13 cellular contexts compared by ENCODE assay signal in genomic region chr1:93595266-93595665, GRCh38.
DNase-seq lines count a peak whose midpoint lies in the region; ATAC-seq, FAIRE-seq and TF ChIP-seq lines count a peak whose summit lies in the region.
"Had no signal": no experiment of that assay in that cellular context is flagged by ENCODE, and none has a peak within 500 bp of the region (broad histone marks: within the 10 kb centered on the region; RNA-seq: fewer than 3 reads in every experiment).

No MANE protein-coding gene starts in this region.

- 86% methylated on average over 2 of the region's 2 CpGs for WGBS in SK-N-SH (ENCODE audit: low lambda C conversion rate)
- WGBS in small intestine, 3 donors, result 73 to 79% (median 78%) methylated on average over 2 of the region's 2 CpGs

- no peak overlapping the region for H3K4me3 Mint-ChIP-seq in neural progenitor cell
- no peak overlapping the region for H3K4me3 Mint-ChIP-seq in CD8-positive, alpha-beta memory T cell

- H3K36me3 ChIP-seq in SK-N-SH (replicated peaks in 1 of 2; ENCODE audit: control insufficient read depth in 1 of 2, insufficient read depth in 2 of 2, low read length in 1 of 2) (peaks cover 15 to 16% of the 10 kb centered on the region in 2 experiments), neural progenitor cell (no peaks in the 10 kb centered on the region), small intestine (ENCODE audit: control insufficient read depth in 2 of 2, insufficient read depth in 2 of 2, low read length in 2 of 2) (no peaks in the 10 kb centered on the region)
- no peaks in the 10 kb centered on the region for H3K36me3 ChIP-seq in CD8-positive, alpha-beta memory T cell (ENCODE audit: insufficient read depth, low read length)
- H3K36me3 ChIP-seq: BE2C, Peyer's patch had no signal

- H3F3A ChIP-seq in SK-N-SH (replicated peaks; ENCODE audit: insufficient read depth) (peaks cover 11% of the 10 kb centered on the region), neural progenitor cell (ENCODE audit: low read depth) (no peaks in the 10 kb centered on the region)

- TF ChIP-seq CTCF in SK-N-SH (IDR thresholded peaks at IDR 0.05) (no peak), neural progenitor cell (IDR thresholded peaks at IDR 0.05) (no peak)

- H3K79me2 ChIP-seq in SK-N-SH (ENCODE audit: insufficient read depth) (peaks cover 100% of the 10 kb centered on the region), neural progenitor cell (ENCODE audit: low read depth) (no peaks in the 10 kb centered on the region)

- peak; percentile 65 for DNase-seq in EH (ENCODE audit: low read depth)
- no peak for DNase-seq in SK-N-SH
- peak; percentile 71 for DNase-seq in fibroblast of gingiva (ENCODE audit: low read depth)
- no peak for DNase-seq in neural progenitor cell (ENCODE audit: low spot score)
- DNase-seq in substantia nigra (lab: John Stamatoyannopoulos, UW), result no peak
- no peak for DNase-seq in small intestine
- no peak for DNase-seq in CD8-positive, alpha-beta memory T cell
- DNase-seq: activated naive CD4-positive, alpha-beta T cell treated with anti-CD3 and anti-CD28 coated beads, Interleukin-2, amount 50 U/mL, for 16 hours; BE2C; NCI-H226; Peyer's patch had no signal

- H3K4me1 ChIP-seq in SK-N-SH (ENCODE audit: control insufficient read depth in 1 of 2, insufficient read depth in 2 of 2, low read depth in 1 of 2, low read length in 1 of 2) (peaks cover 25 to 84% of the 10 kb centered on the region in 2 experiments), neural progenitor cell (peaks cover 15% of the 10 kb centered on the region), small intestine (ENCODE audit: control insufficient read depth in 2 of 2, insufficient read depth in 1 of 2, low read depth in 1 of 2, low read length in 1 of 2) (peaks cover 0 to 18% of the 10 kb centered on the region in 2 donors)
- peaks cover 8% of the 10 kb centered on the region for H3K4me1 ChIP-seq in CD8-positive, alpha-beta memory T cell (ENCODE audit: insufficient read depth, low read length)

- ATAC-seq in HG02970 (IDR thresholded peaks at IDR 0.05; ENCODE audit: low FRiP score, unreplicated experiment), result no peak

- H3K27ac ChIP-seq in SK-N-SH (ENCODE audit: low read depth in 2 of 2, low read length in 1 of 2), result peak overlapping the region; percentile 5 to 66
- H3K27ac ChIP-seq in neural progenitor cell, result no peak overlapping the region
- H3K27ac ChIP-seq in substantia nigra (ENCODE audit: low read depth, low read length, poor library complexity, severe bottlenecking), result no peak overlapping the region
- no peak overlapping the region for H3K27ac ChIP-seq in small intestine (ENCODE audit: low read depth in 1 of 2, low read length in 1 of 2)
- no peak overlapping the region for H3K27ac ChIP-seq in CD8-positive, alpha-beta memory T cell (ENCODE audit: low read depth, low read length)
- H3K27ac ChIP-seq: Peyer's patch had no signal

- TF ChIP-seq RAD21 in SK-N-SH (IDR thresholded peaks at IDR 0.05; ENCODE audit: low read length), result no peak

- TF ChIP-seq EP300 in SK-N-SH (IDR thresholded peaks at IDR 0.05; ENCODE audit: borderline replicate concordance in 1 of 2, low read depth in 1 of 2, low read length in 1 of 2), result no peak

- H3K9me2 ChIP-seq in SK-N-SH, result no peaks in the 10 kb centered on the region

- no peaks in the 10 kb centered on the region for H3K9me3 Mint-ChIP-seq in neural progenitor cell
- H3K9me3 Mint-ChIP-seq in CD8-positive, alpha-beta memory T cell, result no peaks in the 10 kb centered on the region

- H2AFZ ChIP-seq in SK-N-SH (ENCODE audit: low read depth) (no peak overlapping the region), neural progenitor cell (replicated peaks) (no peak overlapping the region)

- POLR2A ChIA-PET in SK-N-SH (lab: Yijun Ruan, JAX), result no interaction called here
- POLR2A ChIA-PET in CD8-positive, alpha-beta memory T cell (lab: Charles Lee), result no interaction called here

- H4K20me1 ChIP-seq in SK-N-SH (ENCODE audit: insufficient read depth) (peaks cover 97% of the 10 kb centered on the region), neural progenitor cell (ENCODE audit: low read depth) (peaks cover 6% of the 10 kb centered on the region)

- H3K27ac Mint-ChIP-seq in neural progenitor cell, result peak overlapping the region; percentile 12
- H3K27ac Mint-ChIP-seq in CD8-positive, alpha-beta memory T cell, result no peak overlapping the region

- H3K9ac ChIP-seq in SK-N-SH (no peak overlapping the region; the same call in 1 of the 2 replicates), neural progenitor cell (no peak overlapping the region)

- H3K9me3 ChIP-seq in SK-N-SH, result no peaks in the 10 kb centered on the region
- no peaks in the 10 kb centered on the region for H3K9me3 ChIP-seq in neural progenitor cell (ENCODE audit: low read depth)
- H3K9me3 ChIP-seq in small intestine (ENCODE audit: control insufficient read depth, low read depth), result no peaks in the 10 kb centered on the region
- no peaks in the 10 kb centered on the region for H3K9me3 ChIP-seq in CD8-positive, alpha-beta memory T cell (ENCODE audit: low read length)
- H3K9me3 ChIP-seq: BE2C, Peyer's patch had no signal

- no peak overlapping the region; the same call in 1 of the 2 replicates for H3K4me2 ChIP-seq in SK-N-SH
- no peak overlapping the region for H3K4me2 ChIP-seq in neural progenitor cell

- H3K36me3 Mint-ChIP-seq in neural progenitor cell, result peaks cover 5% of the 10 kb centered on the region
- H3K36me3 Mint-ChIP-seq in CD8-positive, alpha-beta memory T cell, result no peaks in the 10 kb centered on the region

- H3K27me3 ChIP-seq in SK-N-SH (ENCODE audit: insufficient read depth), result no peaks in the 10 kb centered on the region
- no peaks in the 10 kb centered on the region for H3K27me3 ChIP-seq in neural progenitor cell
- H3K27me3 ChIP-seq in small intestine (ENCODE audit: control insufficient read depth in 2 of 2, insufficient read depth in 2 of 2, low read length in 2 of 2), result no peaks in the 10 kb centered on the region
- H3K27me3 ChIP-seq in CD8-positive, alpha-beta memory T cell (ENCODE audit: insufficient read depth, low read length, poor library complexity, severe bottlenecking), result no peaks in the 10 kb centered on the region
- H3K27me3 ChIP-seq: BE2C, Peyer's patch had no signal

- peaks cover 30% of the 10 kb centered on the region for H3K4me1 Mint-ChIP-seq in neural progenitor cell
- peaks cover 13 to 19% (median 18%) of the 10 kb centered on the region in 3 donors for H3K4me1 Mint-ChIP-seq in CD8-positive, alpha-beta memory T cell

- CTCF ChIA-PET in SK-N-SH (lab: Yijun Ruan, JAX), result interaction anchor here (1.0 kb wide), 2 partner anchors 13 to 30 kb away, joined by 3 read pairs; no protein-coding TSS in a partner anchor
- CTCF ChIA-PET in CD8-positive, alpha-beta memory T cell (lab: Charles Lee), result no interaction called here

- FAIRE-seq in small intestine (lab: Jason Lieb, UNC), result no peak
- FAIRE-seq: frontal cortex had no signal

- H3K4me3 ChIP-seq in SK-N-SH (ENCODE audit: low read depth in 2 of 2, low read length in 1 of 2) (no peak overlapping the region), neural progenitor cell (no peak overlapping the region), small intestine (ENCODE audit: low read depth in 1 of 2, low read length in 2 of 2) (no peak overlapping the region)
- no peak overlapping the region for H3K4me3 ChIP-seq in CD8-positive, alpha-beta memory T cell (ENCODE audit: low read length)
- H3K4me3 ChIP-seq: Peyer's patch had no signal

- H3K27me3 Mint-ChIP-seq in neural progenitor cell (ENCODE audit: insufficient read depth, low read depth), result peaks cover 4% of the 10 kb centered on the region
- H3K27me3 Mint-ChIP-seq in CD8-positive, alpha-beta memory T cell, result peaks cover 0 to 2% of the 10 kb centered on the region in 2 donors

TF ChIP-seq in SK-N-SH, 30 proteins besides CTCF, POLR2A, EP300 and RAD21 (continues in another document):
- TF ChIP-seq, protein P1, sequence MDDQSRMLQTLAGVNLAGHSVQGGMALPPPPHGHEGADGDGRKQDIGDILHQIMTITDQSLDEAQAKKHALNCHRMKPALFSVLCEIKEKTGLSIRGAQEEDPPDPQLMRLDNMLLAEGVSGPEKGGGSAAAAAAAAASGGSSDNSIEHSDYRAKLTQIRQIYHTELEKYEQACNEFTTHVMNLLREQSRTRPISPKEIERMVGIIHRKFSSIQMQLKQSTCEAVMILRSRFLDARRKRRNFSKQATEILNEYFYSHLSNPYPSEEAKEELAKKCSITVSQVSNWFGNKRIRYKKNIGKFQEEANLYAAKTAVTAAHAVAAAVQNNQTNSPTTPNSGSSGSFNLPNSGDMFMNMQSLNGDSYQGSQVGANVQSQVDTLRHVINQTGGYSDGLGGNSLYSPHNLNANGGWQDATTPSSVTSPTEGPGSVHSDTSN (IDR thresholded peaks at IDR 0.05), result no peak
- TF ChIP-seq YY1 (IDR thresholded peaks at IDR 0.05; ENCODE audit: low read depth) (no peak), RFX5 (IDR thresholded peaks at IDR 0.05; ENCODE audit: low read length) (no peak), TAF1 (IDR thresholded peaks at IDR 0.05; ENCODE audit: borderline replicate concordance, low read depth, low read length) (no peak), SMC3 (IDR thresholded peaks at IDR 0.05; ENCODE audit: low read depth, low read length) (no peak), TCF12 (IDR thresholded peaks at IDR 0.05) (no peak), RCOR1 (IDR thresholded peaks at IDR 0.05; ENCODE audit: low read length) (no peak)
- TF ChIP-seq, protein P2, sequence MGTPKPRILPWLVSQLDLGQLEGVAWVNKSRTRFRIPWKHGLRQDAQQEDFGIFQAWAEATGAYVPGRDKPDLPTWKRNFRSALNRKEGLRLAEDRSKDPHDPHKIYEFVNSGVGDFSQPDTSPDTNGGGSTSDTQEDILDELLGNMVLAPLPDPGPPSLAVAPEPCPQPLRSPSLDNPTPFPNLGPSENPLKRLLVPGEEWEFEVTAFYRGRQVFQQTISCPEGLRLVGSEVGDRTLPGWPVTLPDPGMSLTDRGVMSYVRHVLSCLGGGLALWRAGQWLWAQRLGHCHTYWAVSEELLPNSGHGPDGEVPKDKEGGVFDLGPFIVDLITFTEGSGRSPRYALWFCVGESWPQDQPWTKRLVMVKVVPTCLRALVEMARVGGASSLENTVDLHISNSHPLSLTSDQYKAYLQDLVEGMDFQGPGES (IDR thresholded peaks at IDR 0.05; ENCODE audit: low read depth, low read length), result no peak
- TF ChIP-seq, protein P3, sequence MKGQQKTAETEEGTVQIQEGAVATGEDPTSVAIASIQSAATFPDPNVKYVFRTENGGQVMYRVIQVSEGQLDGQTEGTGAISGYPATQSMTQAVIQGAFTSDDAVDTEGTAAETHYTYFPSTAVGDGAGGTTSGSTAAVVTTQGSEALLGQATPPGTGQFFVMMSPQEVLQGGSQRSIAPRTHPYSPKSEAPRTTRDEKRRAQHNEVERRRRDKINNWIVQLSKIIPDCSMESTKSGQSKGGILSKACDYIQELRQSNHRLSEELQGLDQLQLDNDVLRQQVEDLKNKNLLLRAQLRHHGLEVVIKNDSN (IDR thresholded peaks at IDR 0.05; ENCODE audit: borderline replicate concordance, low read depth), result no peak

Comparison
In these comparisons a context has a peak if more than half of its experiments do, and no peak if none do; other contexts are left out.
1. DNase-seq: peak in EH (single experiment) and fibroblast of gingiva (single experiment); none in SK-N-SH (single experiment), neural progenitor cell (single experiment), substantia nigra (0 of 49), small intestine (single experiment) and CD8-positive, alpha-beta memory T cell (0 of 5).
2. H3K27ac ChIP-seq: peak in SK-N-SH (2 of 2); none in neural progenitor cell (single experiment), substantia nigra (single experiment), small intestine (0 of 2) and CD8-positive, alpha-beta memory T cell (single experiment).